30 cellular contexts compared by ENCODE assay signal in genomic region chr13:114164027-114164426, GRCh38. TPM values are rescaled to one million over a fixed set of nuclear protein-coding genes. Genes with fewer than 3 reads are reported as not detected.
"Had no signal": no experiment of that assay in that cellular context is flagged by ENCODE, and none has a peak within 500 bp of the region (broad histone marks: within the 10 kb centered on the region; RNA-seq: fewer than 3 reads in every experiment).

No MANE protein-coding gene starts in this region.

- H3K27me3 Mint-ChIP-seq: stimulated activated naive CD8-positive, alpha-beta T cell treated with anti-CD3 and anti-CD28 coated beads, Interleukin-15, Interleukin-2, amounts not matched to agents 100 ng/mL and 50 ng/mL, for 24 hours had no signal

- H3K4me3 Mint-ChIP-seq: activated naive CD8-positive, alpha-beta T cell treated with anti-CD3 and anti-CD28 coated beads, Interleukin-2, amount 10 ng/mL, durations not matched to agents 7 days and 5 days; mesothelial cell of epicardium; natural killer cell; stimulated activated naive CD8-positive, alpha-beta T cell treated with anti-CD3 and anti-CD28 coated beads, Interleukin-15, Interleukin-2, amounts not matched to agents 100 ng/mL and 50 ng/mL, for 24 hours; T-helper 1 cell treated with Interleukin-12 subunit alpha and Interleukin-12 subunit beta and Interleukin-4 antibody, amounts not matched to agents 30 μg/mL and 1 μg/mL, for 36 hours; type B pancreatic cell had no signal

- H3K27ac ChIP-seq: brain microvascular endothelial cell, esophagus muscularis mucosa, foreskin keratinocyte, heart right ventricle, right lobe of liver, thoracic aorta, vagina had no signal

- H3K36me3 Mint-ChIP-seq: activated naive CD8-positive, alpha-beta T cell treated with anti-CD3 and anti-CD28 coated beads, Interleukin-2, amount 10 ng/mL, durations not matched to agents 7 days and 5 days; mesothelial cell of epicardium; natural killer cell; type B pancreatic cell had no signal

- H3K9me3 ChIP-seq: esophagus muscularis mucosa, heart right ventricle, right lobe of liver, thoracic aorta, vagina had no signal

- H3K4me3 ChIP-seq: esophagus muscularis mucosa, heart right ventricle, right lobe of liver, thoracic aorta, vagina had no signal

- H3K27me3 ChIP-seq: brain microvascular endothelial cell, right lobe of liver, vagina had no signal

- DNase-seq: activated CD4-positive, alpha-beta T cell treated with anti-CD3 and anti-CD28 coated beads, Interleukin-2, amount 50 U/mL, for 4 hours; activated CD4-positive, CD25-positive, alpha-beta regulatory T cell treated with anti-CD3 and anti-CD28 coated beads, Interleukin-2, amount 50 U/mL, for 72 hours; activated effector memory CD4-positive, alpha-beta T cell treated with Interleukin-2 at 50 U/mL for 16 hours; activated naive CD4-positive, alpha-beta T cell treated with Interleukin-2 at 50 U/mL for 16 hours; activated naive CD8-positive, alpha-beta T cell treated with anti-CD3 and anti-CD28 coated beads, Interleukin-2, amount 10 ng/mL, durations not matched to agents 7 days and 5 days; activated T-cell treated with anti-CD3 and anti-CD28 coated beads for 4 hours; brain microvascular endothelial cell; caudate nucleus; effector CD4-positive, alpha-beta T cell; foreskin keratinocyte; heart right ventricle; natural killer cell; right lobe of liver; stimulated activated CD4-positive, alpha-beta T cell treated with anti-CD3 and anti-CD28 coated beads, Interleukin-2, amount 100 ng/mL, for 48 hours; T1000 had no signal

- H3K27ac Mint-ChIP-seq: activated naive CD8-positive, alpha-beta T cell treated with anti-CD3 and anti-CD28 coated beads, Interleukin-2, amount 10 ng/mL, durations not matched to agents 7 days and 5 days; mesothelial cell of epicardium; stimulated activated naive CD8-positive, alpha-beta T cell treated with anti-CD3 and anti-CD28 coated beads, Interleukin-15, Interleukin-2, amounts not matched to agents 100 ng/mL and 50 ng/mL, for 24 hours; T-helper 1 cell treated with Interleukin-12 subunit alpha and Interleukin-12 subunit beta and Interleukin-4 antibody, amounts not matched to agents 30 μg/mL and 1 μg/mL, for 36 hours; type B pancreatic cell had no signal

- H3K36me3 ChIP-seq: brain microvascular endothelial cell, esophagus muscularis mucosa, heart right ventricle, right lobe of liver, thoracic aorta, vagina had no signal

- ATAC-seq: foreskin keratinocyte, heart right ventricle, natural killer cell, right lobe of liver had no signal

- H3K9me3 Mint-ChIP-seq: mesothelial cell of epicardium; natural killer cell; stimulated activated naive CD8-positive, alpha-beta T cell treated with anti-CD3 and anti-CD28 coated beads, Interleukin-15, Interleukin-2, amounts not matched to agents 100 ng/mL and 50 ng/mL, for 24 hours; type B pancreatic cell had no signal

- H3K4me1 ChIP-seq: foreskin keratinocyte, right lobe of liver had no signal

RNA-seq across cellular contexts. Expression of gene CFAP97D2, which starts 15.0 kb away (rescaled TPM):
- total RNA-seq: astrocyte, esophagus muscularis mucosa, foreskin keratinocyte, glomerular endothelial cell, heart right ventricle, kidney epithelial cell, lower leg skin, mesothelial cell of epicardium, osteocyte, posterior vena cava, right lobe of liver, skeletal muscle tissue, subcutaneous adipose tissue, thoracic aorta, vagina had no signal
- polyA plus RNA-seq: foreskin keratinocyte, heart right ventricle had no signal
